ENCODE assay signal across 19 cellular contexts in genomic region chr7:73611017-73611555, GRCh38. TPM values are rescaled to one million over a fixed set of nuclear protein-coding genes. Genes with fewer than 3 reads are reported as not detected.
"Had no signal": no experiment of that assay in that cellular context is flagged by ENCODE, and none has a peak within 500 bp of the region (broad histone marks: within the 10 kb centered on the region; RNA-seq: fewer than 3 reads in every experiment).

No MANE protein-coding gene starts in this region.

- H3K4me3 ChIP-seq: adrenal gland, hepatocyte, right atrium auricular region, smooth muscle cell had no signal

- H3K27ac Mint-ChIP-seq: activated CD4-positive, alpha-beta memory T cell treated with anti-CD3 and anti-CD28 coated beads for 36 hours; activated CD8-positive, alpha-beta memory T cell treated with anti-CD3 and anti-CD28 coated beads, Interleukin-2, amount 10 ng/mL, durations not matched to agents 7 days and 5 days; activated T-helper 2 cell treated with anti-CD3 and anti-CD28 coated beads, Interferon-gamma antibody, Interleukin-2, Interleukin-4, amounts not matched to agents 10 μg/mL and 5 μg/mL and 100 μg/mL, durations not matched to agents 14 hours and 24 hours and 36 hours; natural killer cell treated with Interleukin-12 subunit alpha and Interleukin-12 subunit beta and Interleukin-15 and Interleukin-18, amount 100 ng/mL, for 72 hours; stimulated activated naive CD8-positive, alpha-beta T cell treated with anti-CD3 and anti-CD28 coated beads, Interleukin-15, Interleukin-2, amounts not matched to agents 100 ng/mL and 50 ng/mL, for 24 hours; type B pancreatic cell had no signal

- H3K9me3 ChIP-seq: adrenal gland, right atrium auricular region had no signal

- H3K36me3 Mint-ChIP-seq: activated CD4-positive, alpha-beta memory T cell treated with anti-CD3 and anti-CD28 coated beads for 36 hours; activated CD8-positive, alpha-beta memory T cell treated with anti-CD3 and anti-CD28 coated beads, Interleukin-2, amount 10 ng/mL, durations not matched to agents 7 days and 5 days; natural killer cell treated with Interleukin-12 subunit alpha and Interleukin-12 subunit beta and Interleukin-15 and Interleukin-18, amount 100 ng/mL, for 72 hours; type B pancreatic cell had no signal

- DNase-seq: activated CD4-positive, alpha-beta memory T cell treated with anti-CD3 and anti-CD28 coated beads for 36 hours; activated CD4-positive, alpha-beta T cell treated with anti-CD3 and anti-CD28 coated beads for 1 hour; activated CD8-positive, alpha-beta memory T cell treated with anti-CD3 and anti-CD28 coated beads, Interleukin-2, amount 10 ng/mL, durations not matched to agents 7 days and 5 days; activated naive CD4-positive, alpha-beta T cell treated with anti-CD3 and anti-CD28 coated beads, Interleukin-2, amount 50 U/mL, for 16 hours; activated T-cell treated with anti-CD3 and anti-CD28 coated beads, Interleukin-2, amount 50 U/mL, for 1 hour; adrenal gland; left ventricle myocardium superior; mesenchymal stem cell; T-helper 9 cell had no signal

- H3K36me3 ChIP-seq: adrenal gland, right atrium auricular region had no signal

- H3K4me3 Mint-ChIP-seq: activated CD4-positive, alpha-beta memory T cell treated with anti-CD3 and anti-CD28 coated beads for 36 hours; activated CD8-positive, alpha-beta memory T cell treated with anti-CD3 and anti-CD28 coated beads, Interleukin-2, amount 10 ng/mL, durations not matched to agents 7 days and 5 days; natural killer cell treated with Interleukin-12 subunit alpha and Interleukin-12 subunit beta and Interleukin-15 and Interleukin-18, amount 100 ng/mL, for 72 hours; stimulated activated naive CD8-positive, alpha-beta T cell treated with anti-CD3 and anti-CD28 coated beads, Interleukin-15, Interleukin-2, amounts not matched to agents 100 ng/mL and 50 ng/mL, for 24 hours; type B pancreatic cell had no signal

- H3K27ac ChIP-seq: adrenal gland, hepatocyte, right atrium auricular region had no signal

- H3K9me3 Mint-ChIP-seq: activated CD4-positive, alpha-beta memory T cell treated with anti-CD3 and anti-CD28 coated beads for 36 hours; activated T-helper 2 cell treated with anti-CD3 and anti-CD28 coated beads, Interferon-gamma antibody, Interleukin-2, Interleukin-4, amounts not matched to agents 10 μg/mL and 5 μg/mL and 100 μg/mL, durations not matched to agents 14 hours and 24 hours and 36 hours; natural killer cell treated with Interleukin-12 subunit alpha and Interleukin-12 subunit beta and Interleukin-15 and Interleukin-18, amount 100 ng/mL, for 72 hours; stimulated activated naive CD8-positive, alpha-beta T cell treated with anti-CD3 and anti-CD28 coated beads, Interleukin-15, Interleukin-2, amounts not matched to agents 100 ng/mL and 50 ng/mL, for 24 hours; type B pancreatic cell had no signal

- H3K4me1 Mint-ChIP-seq: activated CD8-positive, alpha-beta memory T cell treated with anti-CD3 and anti-CD28 coated beads, Interleukin-2, amount 10 ng/mL, durations not matched to agents 7 days and 5 days had no signal

- H3K27me3 ChIP-seq: adrenal gland, hepatocyte, right atrium auricular region had no signal

- ATAC-seq: activated CD8-positive, alpha-beta memory T cell treated with anti-CD3 and anti-CD28 coated beads, Interleukin-2, amount 10 ng/mL, durations not matched to agents 7 days and 5 days; left ventricle myocardium superior; natural killer cell treated with Interleukin-12 subunit alpha and Interleukin-12 subunit beta and Interleukin-15 and Interleukin-18, amount 100 ng/mL, for 72 hours had no signal

RNA-seq across cellular contexts. Expression of gene MLXIPL, which starts 13.2 kb away (rescaled TPM):
- total RNA-seq: activated CD4-positive, alpha-beta memory T cell treated with anti-CD3 and anti-CD28 coated beads for 36 hours; activated CD8-positive, alpha-beta memory T cell treated with anti-CD3 and anti-CD28 coated beads, Interleukin-2, amount 10 ng/mL, durations not matched to agents 7 days and 5 days; activated T-helper 2 cell treated with anti-CD3 and anti-CD28 coated beads, Interferon-gamma antibody, Interleukin-2, Interleukin-4, amounts not matched to agents 10 μg/mL and 5 μg/mL and 100 μg/mL, durations not matched to agents 14 hours and 24 hours and 36 hours; chondrocyte; dermis microvascular lymphatic vessel endothelial cell; smooth muscle cell; temporal lobe had no signal
- polyA plus RNA-seq: smooth muscle cell had no signal

RNA-seq across cellular contexts. Expression of gene VPS37D, which starts 56.5 kb away (rescaled TPM):
- total RNA-seq: activated CD8-positive, alpha-beta memory T cell treated with anti-CD3 and anti-CD28 coated beads, Interleukin-2, amount 10 ng/mL, durations not matched to agents 7 days and 5 days had no signal
